Comparison of ENCODE assay signal across 1 cellular context in genomic region chr19:39427707-39428106, GRCh38.
TF ChIP-seq lines count a peak whose summit lies in the region.

No MANE protein-coding gene starts in this region.

TF ChIP-seq in SK-N-SH, 30 proteins besides CTCF, POLR2A, EP300 and RAD21:
- TF ChIP-seq MAX (IDR thresholded peaks at IDR 0.05; ENCODE audit: low read depth) (no peak), MEF2A (IDR thresholded peaks at IDR 0.05; ENCODE audit: borderline replicate concordance, low read depth) (no peak), TCF12 (IDR thresholded peaks at IDR 0.05) (no peak), GABPA (IDR thresholded peaks at IDR 0.05; ENCODE audit: low read depth) (no peak), JUND (IDR thresholded peaks at IDR 0.05) (no peak), SMC3 (IDR thresholded peaks at IDR 0.05; ENCODE audit: low read depth, low read length) (no peak), FOSL2 (IDR thresholded peaks at IDR 0.05; ENCODE audit: borderline replicate concordance, low read depth) (no peak), MXI1 (IDR thresholded peaks at IDR 0.05; ENCODE audit: low read depth, low read length) (no peak), YY1 (IDR thresholded peaks at IDR 0.05; ENCODE audit: low read depth) (no peak), TAF1 (IDR thresholded peaks at IDR 0.05; ENCODE audit: borderline replicate concordance, low read depth, low read length) (no peak), USF2 (IDR thresholded peaks at IDR 0.05; ENCODE audit: borderline replicate concordance, low read depth, low read length) (no peak), ELF1 (IDR thresholded peaks at IDR 0.05) (no peak)
- TF ChIP-seq, protein P1, sequence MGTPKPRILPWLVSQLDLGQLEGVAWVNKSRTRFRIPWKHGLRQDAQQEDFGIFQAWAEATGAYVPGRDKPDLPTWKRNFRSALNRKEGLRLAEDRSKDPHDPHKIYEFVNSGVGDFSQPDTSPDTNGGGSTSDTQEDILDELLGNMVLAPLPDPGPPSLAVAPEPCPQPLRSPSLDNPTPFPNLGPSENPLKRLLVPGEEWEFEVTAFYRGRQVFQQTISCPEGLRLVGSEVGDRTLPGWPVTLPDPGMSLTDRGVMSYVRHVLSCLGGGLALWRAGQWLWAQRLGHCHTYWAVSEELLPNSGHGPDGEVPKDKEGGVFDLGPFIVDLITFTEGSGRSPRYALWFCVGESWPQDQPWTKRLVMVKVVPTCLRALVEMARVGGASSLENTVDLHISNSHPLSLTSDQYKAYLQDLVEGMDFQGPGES (IDR thresholded peaks at IDR 0.05; ENCODE audit: low read depth, low read length): no peak
- TF ChIP-seq, protein P2, sequence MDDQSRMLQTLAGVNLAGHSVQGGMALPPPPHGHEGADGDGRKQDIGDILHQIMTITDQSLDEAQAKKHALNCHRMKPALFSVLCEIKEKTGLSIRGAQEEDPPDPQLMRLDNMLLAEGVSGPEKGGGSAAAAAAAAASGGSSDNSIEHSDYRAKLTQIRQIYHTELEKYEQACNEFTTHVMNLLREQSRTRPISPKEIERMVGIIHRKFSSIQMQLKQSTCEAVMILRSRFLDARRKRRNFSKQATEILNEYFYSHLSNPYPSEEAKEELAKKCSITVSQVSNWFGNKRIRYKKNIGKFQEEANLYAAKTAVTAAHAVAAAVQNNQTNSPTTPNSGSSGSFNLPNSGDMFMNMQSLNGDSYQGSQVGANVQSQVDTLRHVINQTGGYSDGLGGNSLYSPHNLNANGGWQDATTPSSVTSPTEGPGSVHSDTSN (IDR thresholded peaks at IDR 0.05): no peak
